ENCODE assay signal across 8 cellular contexts in genomic region chr1:218346391-218347204, GRCh38. TPM values are rescaled to one million over a fixed set of nuclear protein-coding genes. Genes with fewer than 3 reads are reported as not detected.
DNase-seq lines count a peak whose midpoint lies in the region; ATAC-seq and TF ChIP-seq lines count a peak whose summit lies in the region.

No MANE protein-coding gene starts in this region.

- no peak for TF ChIP-seq CTCF in GM12865 (IDR thresholded peaks at IDR 0.05; ENCODE audit: insufficient read depth, low read depth, low read length, missing control alignments)
- no peak for TF ChIP-seq CTCF in VCaP (conservative IDR thresholded peaks at IDR 0.05)
- no peak for TF ChIP-seq CTCF in heart left ventricle (IDR thresholded peaks at IDR 0.05)

- H3K27me3 ChIP-seq in heart left ventricle = peaks cover 0 to 5% (median 0%) of the 10 kb centered on the region in 9 donors

- H3K27ac ChIP-seq in VCaP = peak overlapping the region; percentile 67
- H3K27ac ChIP-seq in heart left ventricle = peak overlapping the region; percentile 42 to 91 (median 82)

- H3K4me1 ChIP-seq in heart left ventricle = peaks cover 0 to 50% (median 14%) of the 10 kb centered on the region in 12 donors

- no peaks in the 10 kb centered on the region for H3K9me3 ChIP-seq in heart left ventricle

- intact Hi-C loops in heart left ventricle (cut with DNase I) = loop anchor here in 8 of 10 donors (5.0 to 10.0 kb wide), 11 partner anchors 116 to 1308 kb away; partner anchors contain the start of gene LYPLAL1 (in 4 of the 8)

- ATAC-seq in heart left ventricle (peak in 3 of 4 donors; percentile 8 to 19 (median 19)), HG03139 (IDR thresholded peaks at IDR 0.05; ENCODE audit: unreplicated experiment) (no peak), GM19463 (IDR thresholded peaks at IDR 0.05; ENCODE audit: unreplicated experiment) (no peak)

- WGBS in heart left ventricle, 4 donors = 0 to 1% (median 0%) methylated on average over 39 of the region's 39 CpGs

- no peaks in the 10 kb centered on the region for H3K36me3 ChIP-seq in heart left ventricle

- TF ChIP-seq POLR2A in heart left ventricle (IDR thresholded peaks at IDR 0.05) = no peak

- DNase-seq in A172 (ENCODE audit: low spot score) = peak; percentile 31
- DNase-seq in GM12865 (ENCODE audit: low read depth) = peak; percentile 27
- peak in 2 of 5 donors; percentile 38 to 70 for DNase-seq in heart left ventricle
- DNase-seq in retina = peak; percentile 76
- DNase-seq in activated CD8-positive, alpha-beta memory T cell treated with anti-CD3 and anti-CD28 coated beads, Interleukin-2, amount 50 U/mL, for 4 hours = no peak

- H3K4me3 ChIP-seq in GM12865 (ENCODE audit: low read depth, low read length) = peak overlapping the region; percentile 64
- peak overlapping the region; percentile 56 to 87 (median 68) for H3K4me3 ChIP-seq in heart left ventricle

RNA-seq across cellular contexts. Expression of gene TGFB2, which starts 1.5 kb away (rescaled TPM):
- 65.5 and 87.6 TPM in 2 replicates for total RNA-seq in A172 (2014; rRNA removed; shearing (Covaris generic))
- 10 to 100 TPM in 4 of 9 donors, 1 to 10 TPM in 5; 1.6 to 23.6 (median 6.6) TPM for total RNA-seq in heart left ventricle
- 1 to 10 TPM in 1 of 2 donors, under 1 TPM in 1; 0.76 to 2.3 TPM for polyA plus RNA-seq in heart left ventricle

Comparison
In these comparisons a context has a peak if more than half of its experiments do, and no peak if none do; other contexts are left out.
1. ATAC-seq: peak in heart left ventricle (3 of 4); none in HG03139 (single experiment) and GM19463 (single experiment).